ENCODE assay signal across 9 cellular contexts in the genomic region with DNA sequence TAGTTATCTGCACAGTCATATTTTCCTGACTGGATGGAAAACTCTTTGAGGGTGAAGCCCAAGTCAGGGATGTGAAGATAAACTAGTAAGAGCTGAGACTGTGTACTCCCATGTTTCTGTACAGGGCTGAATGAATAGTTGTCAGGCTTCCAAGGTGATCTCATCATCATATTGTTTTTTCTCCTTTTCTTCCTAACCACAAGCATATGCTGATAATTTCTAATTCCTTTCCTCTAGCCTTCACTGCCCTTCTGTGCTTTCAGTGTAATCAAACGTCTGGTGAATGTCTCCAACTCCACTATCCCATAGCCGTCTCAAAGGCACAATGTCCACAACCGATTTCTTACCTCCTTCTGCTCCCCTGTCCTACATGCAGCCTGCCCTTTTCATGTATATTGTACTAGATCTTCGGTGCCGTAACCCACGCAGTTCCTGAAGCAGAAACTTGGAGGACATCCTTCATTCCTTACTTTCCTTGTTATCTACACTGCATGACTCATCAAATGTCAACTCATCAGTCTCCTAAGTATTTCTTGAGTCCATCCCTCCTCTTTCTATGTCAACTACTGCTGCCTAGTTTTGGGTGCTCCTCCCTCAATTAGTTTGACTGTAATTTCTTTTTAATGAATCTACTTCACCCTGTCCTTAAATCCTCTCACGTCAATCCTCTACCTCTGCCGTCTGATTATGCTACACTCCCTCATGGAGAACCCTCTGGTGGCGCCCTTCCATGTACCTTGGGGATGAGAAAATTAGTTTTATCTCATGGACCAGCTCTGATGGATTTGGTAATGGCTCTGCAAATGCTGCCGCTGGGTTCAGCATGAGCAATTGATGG. TPM values are rescaled to one million over a fixed set of nuclear protein-coding genes. Genes with fewer than 3 reads are reported as not detected.
DNase-seq lines count a peak whose midpoint lies in the region.
"Had no signal": no experiment of that assay in that cellular context is flagged by ENCODE, and none has a peak within 500 bp of the region (broad histone marks: within the 10 kb centered on the region; RNA-seq: fewer than 3 reads in every experiment).

No MANE protein-coding gene starts in this region.

- DNase-seq in EH (ENCODE audit: low read depth), result peak; percentile 96
- DNase-seq in RPMI7951 (ENCODE audit: low read depth), result peak; percentile 92
- peak; percentile 88 for DNase-seq in fibroblast of gingiva (ENCODE audit: low read depth)
- DNase-seq in pulmonary artery endothelial cell (ENCODE audit: low read depth, low spot score), result peak; percentile 87
- DNase-seq in stimulated activated CD8-positive, alpha-beta memory T cell treated with anti-CD3 and anti-CD28 coated beads, Interleukin-4, amount 100 ng/mL, for 48 hours, result no peak
- DNase-seq in occipital lobe (lab: John Stamatoyannopoulos, UW), result no peak
- no peak for DNase-seq in iPS-NIHi11 (ENCODE audit: low spot score)
- no peak for DNase-seq in GDM1 (lab: John Stamatoyannopoulos, UW)
- DNase-seq: activated B cell treated with CpG ODN at 0.5 μM for 24 hours had no signal

RNA-seq across cellular contexts. Expression of gene NCOA7, which starts 21.9 kb away (rescaled TPM):
- 12.8 and 17.9 TPM in 2 replicates for total RNA-seq in RPMI7951 (2014; rRNA removed; shearing (Covaris generic))
- total RNA-seq in pulmonary artery endothelial cell (38.1 and 83.1 TPM in 2 replicates), occipital lobe (33.5 TPM)

Comparison
In these comparisons a context has a peak if more than half of its experiments do, and no peak if none do; other contexts are left out.
1. DNase-seq: peak in EH (single experiment), RPMI7951 (single experiment), fibroblast of gingiva (single experiment) and pulmonary artery endothelial cell (single experiment); none in stimulated activated CD8-positive, alpha-beta memory T cell treated with anti-CD3 and anti-CD28 coated beads, Interleukin-4, amount 100 ng/mL, for 48 hours (single experiment), occipital lobe (single experiment), iPS-NIHi11 (single experiment) and GDM1 (single experiment).